In the genomic region with DNA sequence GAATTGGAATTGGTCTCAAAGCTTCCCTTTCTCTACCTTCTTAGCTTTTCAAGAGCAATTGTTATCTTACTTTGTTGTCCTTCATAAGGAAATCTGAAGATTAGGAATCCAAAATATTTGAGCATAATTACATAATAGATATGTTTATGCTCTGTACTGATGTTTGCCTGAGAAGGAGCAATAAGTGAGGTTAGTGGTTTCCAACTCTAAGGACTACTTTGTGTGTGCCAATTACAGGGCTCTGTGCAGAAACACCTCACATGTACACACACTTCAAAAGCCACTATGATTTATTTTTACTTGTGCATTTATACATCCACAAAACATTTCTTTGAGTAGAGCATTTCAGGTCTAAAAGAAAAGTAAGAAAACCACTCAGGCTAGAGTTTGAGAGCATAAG, we compare ENCODE assay signal across 19 cellular contexts. TPM values are rescaled to one million over a fixed set of nuclear protein-coding genes. Genes with fewer than 3 reads are reported as not detected.
DNase-seq lines count a peak whose midpoint lies in the region; ATAC-seq and TF ChIP-seq lines count a peak whose summit lies in the region.
"Had no signal": no experiment of that assay in that cellular context is flagged by ENCODE, and none has a peak within 500 bp of the region (broad histone marks: within the 10 kb centered on the region; RNA-seq: fewer than 3 reads in every experiment).

No MANE protein-coding gene starts in this region.

- H3K23ac ChIP-seq in IMR-90 (ENCODE audit: low read depth, low read length): no peak overlapping the region

- H3K27me3 ChIP-seq in IMR-90 (ENCODE audit: control insufficient read depth, insufficient read depth, low read length): no peaks in the 10 kb centered on the region

- H4K8ac ChIP-seq in IMR-90 (ENCODE audit: low read depth in 2 of 2, low read length in 2 of 2): no peak overlapping the region

- peak overlapping the region; percentile 63; the same call in 1 of the 2 replicates for H4K5ac ChIP-seq in IMR-90 (ENCODE audit: low read depth, low read length)

- peak; percentile 48 for ATAC-seq in IMR-90 (ENCODE audit: low read depth)
- ATAC-seq in HG02610 (IDR thresholded peaks at IDR 0.05; ENCODE audit: unreplicated experiment): no peak
- no peak for ATAC-seq in GM21360 (IDR thresholded peaks at IDR 0.05; ENCODE audit: unreplicated experiment)
- ATAC-seq in stimulated activated naive CD8-positive, alpha-beta T cell treated with anti-CD3 and anti-CD28 coated beads, Interleukin-15, amount 100 ng/mL, for 72 hours: no peak
- ATAC-seq in HG02884 (IDR thresholded peaks at IDR 0.05; ENCODE audit: unreplicated experiment): no peak
- ATAC-seq: GM12878 had no signal

- TF ChIP-seq POLR2A in IMR-90 (IDR thresholded peaks at IDR 0.05; ENCODE audit: low read depth, low read length): no peak

- no peak overlapping the region; the same call in 1 of the 2 replicates for H4K91ac ChIP-seq in IMR-90 (ENCODE audit: insufficient read depth, low read depth, low read length)

- H3K4ac ChIP-seq in IMR-90 (ENCODE audit: low read depth, low read length): no peak overlapping the region

- H3K9me1 ChIP-seq in IMR-90 (ENCODE audit: insufficient read depth, low read length): no peaks in the 10 kb centered on the region

- intact Hi-C loops in IMR-90 (cut with micrococcal nuclease): no loop called here
- intact Hi-C loops in dendritic cell treated with granulocyte-macrophage colony-stimulating factor and Interleukin-4, amounts not matched to agents 40 ng/mL and 50 ng/mL, for 4 days (cut with micrococcal nuclease): no loop called here

- H2BK20ac ChIP-seq in IMR-90 (ENCODE audit: low read depth, low read length): no peak overlapping the region

- CTCF ChIA-PET in IMR-90 (lab: Yijun Ruan, JAX): interaction anchor here (0.6 to 1.1 kb wide), 2 partner anchors 10 to 92 kb away, joined by 3 to 5 read pairs; no protein-coding TSS in a partner anchor

- H3K27me3 Mint-ChIP-seq in dendritic cell treated with granulocyte-macrophage colony-stimulating factor and Interleukin-4, amounts not matched to agents 40 ng/mL and 50 ng/mL, for 4 days: no peaks in the 10 kb centered on the region
- peaks cover 3% of the 10 kb centered on the region for H3K27me3 Mint-ChIP-seq in nephron progenitor cell (ENCODE audit: low read depth, poor library complexity)
- no peaks in the 10 kb centered on the region for H3K27me3 Mint-ChIP-seq in stimulated activated naive CD8-positive, alpha-beta T cell treated with anti-CD3 and anti-CD28 coated beads, Interleukin-15, amount 100 ng/mL, for 72 hours

- H3K4me3 ChIP-seq in IMR-90 (ENCODE audit: insufficient read depth, low read depth, low read length): no peak overlapping the region
- H3K4me3 ChIP-seq: GM12878 had no signal

- H3K18ac ChIP-seq in IMR-90 (ENCODE audit: low read depth, low read length): peak overlapping the region; percentile 86; the same call in 1 of the 2 replicates

- H3K4me1 Mint-ChIP-seq in dendritic cell treated with granulocyte-macrophage colony-stimulating factor and Interleukin-4, amounts not matched to agents 40 ng/mL and 50 ng/mL, for 4 days (ENCODE audit: low read depth): peaks cover 24% of the 10 kb centered on the region
- H3K4me1 Mint-ChIP-seq in nephron progenitor cell: peaks cover 11% of the 10 kb centered on the region
- H3K4me1 Mint-ChIP-seq in stimulated activated naive CD8-positive, alpha-beta T cell treated with anti-CD3 and anti-CD28 coated beads, Interleukin-15, amount 100 ng/mL, for 72 hours: no peaks in the 10 kb centered on the region

- H3K4me2 ChIP-seq in IMR-90 (ENCODE audit: low read depth, low read length): no peak overlapping the region
- H3K4me2 ChIP-seq: KMS-11 had no signal

- no peak overlapping the region for H2BK15ac ChIP-seq in IMR-90 (ENCODE audit: low read depth, low read length)

- H3K9ac ChIP-seq in IMR-90 (ENCODE audit: low read depth, low read length): no peak overlapping the region
- H3K9ac ChIP-seq: KMS-11 had no signal

- no peak for TF ChIP-seq CTCF in IMR-90 (conservative IDR thresholded peaks at IDR 0.05; ENCODE audit: low read depth, low read length)
- TF ChIP-seq CTCF in nephron progenitor cell (IDR thresholded peaks at IDR 0.05): no peak

- H3K79me1 ChIP-seq in IMR-90 (ENCODE audit: low read depth in 1 of 2, low read length in 2 of 2): no peaks in the 10 kb centered on the region

- no peaks in the 10 kb centered on the region for H3K9me3 ChIP-seq in IMR-90 (ENCODE audit: control insufficient read depth, insufficient read depth, low read length)
- H3K9me3 ChIP-seq: Caco-2 had no signal

- peak; percentile 48 for DNase-seq in IMR-90
- DNase-seq in nephron progenitor cell: no peak
- DNase-seq in stimulated activated naive CD8-positive, alpha-beta T cell treated with anti-CD3 and anti-CD28 coated beads, Interleukin-15, amount 100 ng/mL, for 72 hours: no peak
- DNase-seq: Caco-2, GOT3, HFFc6, MM.1S, NCI-H1105, NCI-H1694 treated with DMSO at 0.1 percent for 48 hours, NCI-H774, SHP77 treated with DMSO at 0.1 percent for 48 hours had no signal

- no peak for TF ChIP-seq RAD21 in IMR-90 (IDR thresholded peaks at IDR 0.05; ENCODE audit: low read length)

- H2AK5ac ChIP-seq in IMR-90 (ENCODE audit: low read depth, low read length): no peak overlapping the region

- no peaks in the 10 kb centered on the region for H3K36me3 Mint-ChIP-seq in dendritic cell treated with granulocyte-macrophage colony-stimulating factor and Interleukin-4, amounts not matched to agents 40 ng/mL and 50 ng/mL, for 4 days (ENCODE audit: low read depth)
- H3K36me3 Mint-ChIP-seq in nephron progenitor cell (ENCODE audit: low read depth): peaks cover 54% of the 10 kb centered on the region
- H3K36me3 Mint-ChIP-seq: CD14-positive monocyte had no signal

- no peak overlapping the region for H2AK9ac ChIP-seq in IMR-90 (replicated peaks; ENCODE audit: low read depth, low read length, poor library complexity)

- peak overlapping the region; percentile 35 for H3K27ac Mint-ChIP-seq in dendritic cell treated with granulocyte-macrophage colony-stimulating factor and Interleukin-4, amounts not matched to agents 40 ng/mL and 50 ng/mL, for 4 days
- peak overlapping the region; percentile 73 for H3K27ac Mint-ChIP-seq in nephron progenitor cell
- H3K27ac Mint-ChIP-seq in stimulated activated naive CD8-positive, alpha-beta T cell treated with anti-CD3 and anti-CD28 coated beads, Interleukin-15, amount 100 ng/mL, for 72 hours: peak overlapping the region in 1 of 2 donors; percentile 64
- H3K27ac Mint-ChIP-seq: CD14-positive monocyte, HFFc6 had no signal

- H3K27ac ChIP-seq in IMR-90 (ENCODE audit: insufficient read depth, low read length): no peak overlapping the region
- H3K27ac ChIP-seq: KMS-11 had no signal

- no peaks in the 10 kb centered on the region for H3K9me3 Mint-ChIP-seq in dendritic cell treated with granulocyte-macrophage colony-stimulating factor and Interleukin-4, amounts not matched to agents 40 ng/mL and 50 ng/mL, for 4 days
- peaks cover 10% of the 10 kb centered on the region for H3K9me3 Mint-ChIP-seq in nephron progenitor cell
- H3K9me3 Mint-ChIP-seq in stimulated activated naive CD8-positive, alpha-beta T cell treated with anti-CD3 and anti-CD28 coated beads, Interleukin-15, amount 100 ng/mL, for 72 hours: peaks cover 4% of the 10 kb centered on the region in 2 donors
- H3K9me3 Mint-ChIP-seq: HFFc6 had no signal

- H3K14ac ChIP-seq in IMR-90 (replicated peaks; ENCODE audit: low read depth, low read length): 0 out of 2 replicates have a peak overlapping the region, but pooled peaks have one; percentile 33

- no peaks in the 10 kb centered on the region for H3K36me3 ChIP-seq in IMR-90 (ENCODE audit: control insufficient read depth, insufficient read depth, low read length)

- H3K4me1 ChIP-seq in IMR-90 (ENCODE audit: control insufficient read depth, insufficient read depth, low read length): peaks cover 8% of the 10 kb centered on the region
- H3K4me1 ChIP-seq: Caco-2 had no signal

- H2BK120ac ChIP-seq in IMR-90 (ENCODE audit: low read depth, low read length): no peak overlapping the region

- no TSS peak for BruUV-seq in IMR-90 (replicated peaks; lab: Mats Ljungman, UMichigan)

- no peak overlapping the region for H3K56ac ChIP-seq in IMR-90 (ENCODE audit: extremely low read depth, insufficient read depth, low read length)

- in situ Hi-C loops in IMR-90 (cut with MboI; ENCODE audit: low sequenced_read_pairs): no loop called here

- no peak overlapping the region for H2BK5ac ChIP-seq in IMR-90 (ENCODE audit: low read depth, low read length, poor library complexity, severe bottlenecking)

- no peak overlapping the region for H2AFZ ChIP-seq in IMR-90 (replicated peaks; ENCODE audit: low read length, poor library complexity)

- H4K20me1 ChIP-seq in IMR-90 (ENCODE audit: insufficient read depth, low read length): no peaks in the 10 kb centered on the region

- dilution Hi-C loops in IMR-90 (cut with HindIII; ENCODE audit: low sequenced_read_pairs, unreplicated experiment): no loop called here

- POLR2A ChIA-PET in IMR-90 (lab: Charles Lee; ENCODE audit: unreplicated experiment): no interaction called here

- H3K4me3 Mint-ChIP-seq in dendritic cell treated with granulocyte-macrophage colony-stimulating factor and Interleukin-4, amounts not matched to agents 40 ng/mL and 50 ng/mL, for 4 days: no peak overlapping the region
- no peak overlapping the region for H3K4me3 Mint-ChIP-seq in nephron progenitor cell
- no peak overlapping the region for H3K4me3 Mint-ChIP-seq in stimulated activated naive CD8-positive, alpha-beta T cell treated with anti-CD3 and anti-CD28 coated beads, Interleukin-15, amount 100 ng/mL, for 72 hours
- H3K4me3 Mint-ChIP-seq: CD14-positive monocyte, HFFc6 had no signal

TF ChIP-seq in IMR-90, 13 proteins besides CTCF, POLR2A, EP300 and RAD21:
- TF ChIP-seq MXI1 (IDR thresholded peaks at IDR 0.05; ENCODE audit: borderline replicate concordance, low read depth, low read length): no peak
- no peak for TF ChIP-seq CHD1 (IDR thresholded peaks at IDR 0.05; ENCODE audit: low read depth, low read length)
- TF ChIP-seq SMC3 (IDR thresholded peaks at IDR 0.05; ENCODE audit: low read depth, low read length): no peak

RNA-seq across cellular contexts. Expression of a gene that starts 49.9 kb away (rescaled TPM):
- 19.4 and 22.8 TPM in 2 replicates for total RNA-seq in IMR-90 (2012; rRNA removed)
- 7.5 and 11.7 TPM in 2 replicates for polyA plus RNA-seq in IMR-90 (2012; rRNA removed)
- 2.2 and 6.1 TPM in 2 replicates for polyA plus RNA-seq in IMR-90 (2012; cell fraction: cytosol; rRNA removed)
- 2.2 and 16.5 TPM in 2 replicates for polyA plus RNA-seq in IMR-90 (2012; cell fraction: nucleus; rRNA removed; ENCODE audit: low replicate concordance)
- total RNA-seq: NCI-H460 had no signal
